Comparison of ENCODE assay signal across 9 cellular contexts in genomic region chrX:31266172-31267076, GRCh38.
DNase-seq lines count a peak whose midpoint lies in the region; ATAC-seq, FAIRE-seq and TF ChIP-seq lines count a peak whose summit lies in the region.
"Had no signal": no experiment of that assay in that cellular context is flagged by ENCODE, and none has a peak within 500 bp of the region (broad histone marks: within the 10 kb centered on the region; RNA-seq: fewer than 3 reads in every experiment).

No MANE protein-coding gene starts in this region.

- no peaks in the 10 kb centered on the region for H3K4me1 Mint-ChIP-seq in glutamatergic neuron (ENCODE audit: low read depth, unreplicated experiment)

- FAIRE-seq in urothelium cell line (lab: Jason Lieb, UNC) = no peak

- TF ChIP-seq CTCF in GM06990 (IDR thresholded peaks at IDR 0.05; ENCODE audit: insufficient read depth, low read length, poor library complexity, severe bottlenecking) = no peak
- TF ChIP-seq CTCF in glutamatergic neuron (IDR thresholded peaks at IDR 0.05; ENCODE audit: partially characterized antibody, unreplicated experiment) = no peak
- TF ChIP-seq CTCF in osteoblast (IDR thresholded peaks at IDR 0.05; ENCODE audit: extremely low read depth, low read depth, low read length) = no peak

- H3K36me3 ChIP-seq in GM06990 (ENCODE audit: control insufficient read depth, insufficient read depth, low read length) = no peaks in the 10 kb centered on the region
- no peaks in the 10 kb centered on the region for H3K36me3 ChIP-seq in osteoblast (ENCODE audit: insufficient read depth, low read length)

- no peak overlapping the region for H3K27ac ChIP-seq in osteoblast (ENCODE audit: low read depth, low read length)

- H3K4me3 Mint-ChIP-seq in glutamatergic neuron (ENCODE audit: unreplicated experiment) = peak overlapping the region; percentile 78

- H3K4me2 ChIP-seq in osteoblast (ENCODE audit: insufficient read depth, low read length) = peak overlapping the region; percentile 69

- no peaks in the 10 kb centered on the region for H3K27me3 Mint-ChIP-seq in glutamatergic neuron (ENCODE audit: unreplicated experiment)

- no peaks in the 10 kb centered on the region for H3K9me3 Mint-ChIP-seq in glutamatergic neuron (ENCODE audit: unreplicated experiment)
- H3K9me3 Mint-ChIP-seq: activated naive CD4-positive, alpha-beta T cell treated with anti-CD3 and anti-CD28 coated beads, Interleukin-2, amount 50 U/mL, for 72 hours had no signal

- peak; percentile 93 for ATAC-seq in GM21360 (IDR thresholded peaks at IDR 0.05; ENCODE audit: unreplicated experiment)
- peak; percentile 83 for ATAC-seq in HG03565 (IDR thresholded peaks at IDR 0.05; ENCODE audit: unreplicated experiment)

- no peaks in the 10 kb centered on the region for H3K27me3 ChIP-seq in GM06990 (replicated peaks; ENCODE audit: control insufficient read depth, insufficient read depth, low read length)
- no peaks in the 10 kb centered on the region for H3K27me3 ChIP-seq in osteoblast (ENCODE audit: insufficient read depth, low read length)

- no peaks in the 10 kb centered on the region for H3K9me3 ChIP-seq in osteoblast (ENCODE audit: low read depth, low read length)

- no peaks in the 10 kb centered on the region for H3K79me2 ChIP-seq in osteoblast (ENCODE audit: insufficient read depth, low read length)

- DNase-seq in GM06990 (ENCODE audit: extremely low read depth, insufficient read length) = peak; percentile 71
- DNase-seq in activated CD8-positive, alpha-beta memory T cell treated with anti-CD3 and anti-CD28 coated beads, Interleukin-2, amount 50 U/mL, for 48 hours = peak; percentile 46
- peak; percentile 40 for DNase-seq in glutamatergic neuron
- DNase-seq in osteoblast (ENCODE audit: insufficient read length, low spot score, missing footprints) = peak; percentile 85
- DNase-seq in NCI-H524 treated with DMSO at 0.1 percent for 48 hours (lab: John Stamatoyannopoulos, UW) = no peak
- DNase-seq in urothelium cell line (ENCODE audit: low spot score) = no peak

- no peak overlapping the region for H3K27ac Mint-ChIP-seq in glutamatergic neuron (ENCODE audit: unreplicated experiment)
- H3K27ac Mint-ChIP-seq: activated naive CD4-positive, alpha-beta T cell treated with anti-CD3 and anti-CD28 coated beads, Interleukin-2, amount 50 U/mL, for 72 hours had no signal

- H3K4me1 ChIP-seq in osteoblast (ENCODE audit: insufficient read depth, low read length) = no peaks in the 10 kb centered on the region

- H4K20me1 ChIP-seq in osteoblast (ENCODE audit: insufficient read depth, low read length) = no peaks in the 10 kb centered on the region

- H3K36me3 Mint-ChIP-seq in glutamatergic neuron (ENCODE audit: unreplicated experiment) = no peaks in the 10 kb centered on the region
- H3K36me3 Mint-ChIP-seq: activated naive CD4-positive, alpha-beta T cell treated with anti-CD3 and anti-CD28 coated beads, Interleukin-2, amount 50 U/mL, for 72 hours had no signal

- H3K4me3 ChIP-seq in GM06990 (replicated peaks; ENCODE audit: low read depth, low read length) (peak overlapping the region; percentile 64), osteoblast (ENCODE audit: insufficient read depth, low read length) (peak overlapping the region; percentile 70)

- peak overlapping the region; percentile 59 for H2AFZ ChIP-seq in osteoblast (ENCODE audit: low read length)

Comparison
In these comparisons a context has a peak if more than half of its experiments do, and no peak if none do; other contexts are left out.
1. DNase-seq: peak in GM06990 (single experiment), activated CD8-positive, alpha-beta memory T cell treated with anti-CD3 and anti-CD28 coated beads, Interleukin-2, amount 50 U/mL, for 48 hours (single experiment), glutamatergic neuron (single experiment) and osteoblast (single experiment); none in NCI-H524 treated with DMSO at 0.1 percent for 48 hours (single experiment) and urothelium cell line (single experiment).